ENCODE assay signal across 1 cellular context in the genomic region with DNA sequence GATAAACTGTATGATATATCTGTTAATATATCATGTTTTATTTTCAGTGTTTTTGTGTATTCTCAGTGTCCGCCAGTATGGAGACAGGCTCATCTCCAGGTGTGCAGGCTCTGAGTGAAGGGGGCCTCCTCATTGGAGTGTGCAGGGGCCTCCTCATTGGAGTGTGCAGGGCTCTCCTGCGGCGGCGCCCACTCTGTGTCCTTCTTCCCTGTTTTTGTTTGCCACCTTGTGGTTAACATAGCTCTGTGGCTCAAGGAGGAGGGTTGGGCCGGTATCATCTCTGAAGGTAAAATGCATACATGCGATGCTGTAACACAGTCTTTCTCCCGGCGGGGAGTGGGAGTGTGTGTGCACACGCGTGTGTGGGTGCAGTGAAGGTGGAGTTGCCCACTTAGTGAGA.
TF ChIP-seq lines count a peak whose summit lies in the region.

No MANE protein-coding gene starts in this region.

TF ChIP-seq in HepG2, 621 proteins besides CTCF, POLR2A, EP300 and RAD21 (continued from another document):
- no peak for TF ChIP-seq CEBPZ (IDR thresholded peaks at IDR 0.05; ENCODE audit: low read length)
- TF ChIP-seq HBP1 (CRISPR knock-in tag; IDR thresholded peaks at IDR 0.05; ENCODE audit: low read depth): no peak
- TF ChIP-seq RXRA (CRISPR knock-in tag; IDR thresholded peaks at IDR 0.05): no peak
- TF ChIP-seq NKX3-1 (CRISPR knock-in tag; IDR thresholded peaks at IDR 0.05): no peak
- TF ChIP-seq KLF15 (CRISPR knock-in tag; IDR thresholded peaks at IDR 0.05; ENCODE audit: borderline replicate concordance): no peak
- no peak for TF ChIP-seq ZFP37 (CRISPR knock-in tag; IDR thresholded peaks at IDR 0.05; ENCODE audit: borderline replicate concordance)
- TF ChIP-seq NRL (CRISPR knock-in tag; IDR thresholded peaks at IDR 0.05; ENCODE audit: borderline replicate concordance): no peak
- TF ChIP-seq, protein P1, sequence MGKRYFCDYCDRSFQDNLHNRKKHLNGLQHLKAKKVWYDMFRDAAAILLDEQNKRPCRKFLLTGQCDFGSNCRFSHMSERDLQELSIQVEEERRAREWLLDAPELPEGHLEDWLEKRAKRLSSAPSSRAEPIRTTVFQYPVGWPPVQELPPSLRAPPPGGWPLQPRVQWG (CRISPR knock-in tag; IDR thresholded peaks at IDR 0.05; ENCODE audit: borderline replicate concordance, low read depth): no peak
- TF ChIP-seq SCMH1 (CRISPR knock-in tag; IDR thresholded peaks at IDR 0.05; ENCODE audit: borderline replicate concordance): no peak
- no peak for TF ChIP-seq ZNF430 (CRISPR knock-in tag; IDR thresholded peaks at IDR 0.05)
- TF ChIP-seq, protein P2, sequence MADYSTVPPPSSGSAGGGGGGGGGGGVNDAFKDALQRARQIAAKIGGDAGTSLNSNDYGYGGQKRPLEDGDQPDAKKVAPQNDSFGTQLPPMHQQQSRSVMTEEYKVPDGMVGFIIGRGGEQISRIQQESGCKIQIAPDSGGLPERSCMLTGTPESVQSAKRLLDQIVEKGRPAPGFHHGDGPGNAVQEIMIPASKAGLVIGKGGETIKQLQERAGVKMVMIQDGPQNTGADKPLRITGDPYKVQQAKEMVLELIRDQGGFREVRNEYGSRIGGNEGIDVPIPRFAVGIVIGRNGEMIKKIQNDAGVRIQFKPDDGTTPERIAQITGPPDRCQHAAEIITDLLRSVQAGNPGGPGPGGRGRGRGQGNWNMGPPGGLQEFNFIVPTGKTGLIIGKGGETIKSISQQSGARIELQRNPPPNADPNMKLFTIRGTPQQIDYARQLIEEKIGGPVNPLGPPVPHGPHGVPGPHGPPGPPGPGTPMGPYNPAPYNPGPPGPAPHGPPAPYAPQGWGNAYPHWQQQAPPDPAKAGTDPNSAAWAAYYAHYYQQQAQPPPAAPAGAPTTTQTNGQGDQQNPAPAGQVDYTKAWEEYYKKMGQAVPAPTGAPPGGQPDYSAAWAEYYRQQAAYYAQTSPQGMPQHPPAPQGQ (CRISPR knock-in tag; IDR thresholded peaks at IDR 0.05; ENCODE audit: borderline replicate concordance): no peak
- no peak for TF ChIP-seq SKI (IDR thresholded peaks at IDR 0.05; ENCODE audit: partially characterized antibody)
- no peak for TF ChIP-seq ATRX (CRISPR knock-in tag; IDR thresholded peaks at IDR 0.05; ENCODE audit: borderline replicate concordance)
- TF ChIP-seq KLF13 (CRISPR knock-in tag; IDR thresholded peaks at IDR 0.05): no peak
- TF ChIP-seq PRDM15 (CRISPR knock-in tag; IDR thresholded peaks at IDR 0.05): no peak
